ENCODE assay signal across 8 cellular contexts in genomic region chr1:64986903-64987871, GRCh38. TPM values are rescaled to one million over a fixed set of nuclear protein-coding genes. Genes with fewer than 3 reads are reported as not detected.
DNase-seq lines count a peak whose midpoint lies in the region; ATAC-seq, FAIRE-seq and TF ChIP-seq lines count a peak whose summit lies in the region.

No MANE protein-coding gene starts in this region.

- peak in 1 of 2 experiments; percentile 67 for DNase-seq in A549 (ENCODE audit: low read depth in 1 of 2, low spot score in 1 of 2)
- DNase-seq in choroid plexus epithelial cell (ENCODE audit: low read depth), result peak; percentile 52
- no peak for DNase-seq in hippocampal formation (lab: John Stamatoyannopoulos, UW)
- no peak for DNase-seq in glomerular visceral epithelial cell (ENCODE audit: extremely low spot score)
- no peak for DNase-seq in HUDEP-2 (lab: John Stamatoyannopoulos, UW; ENCODE audit: unreplicated experiment in 76 of 76)
- DNase-seq in activated naive CD4-positive, alpha-beta T cell (lab: John Stamatoyannopoulos, UW), result no peak

- POLR2A ChIA-PET in A549 (lab: Yijun Ruan, JAX), result no interaction called here

- TF ChIP-seq RAD21 in A549 (conservative IDR thresholded peaks at IDR 0.05 in 1 of 2, IDR thresholded peaks at IDR 0.05 in 1 of 2), result no peak

- peak overlapping the region; percentile 54 for H3K4me2 ChIP-seq in A549

- 73% methylated on average over 3 of the region's 3 CpGs for WGBS in A549 (ENCODE audit: missing lambda C conversion rate)

- no peaks in the 10 kb centered on the region for H3K9me3 ChIP-seq in A549

- TF ChIP-seq CTCF in A549 (IDR thresholded peaks at IDR 0.05), result no peak
- TF ChIP-seq CTCF in choroid plexus epithelial cell (conservative IDR thresholded peaks at IDR 0.05; ENCODE audit: low read depth, low read length), result no peak

- peak overlapping the region; percentile 58 to 74 for H3K27ac ChIP-seq in A549

- peaks cover 59% of the 10 kb centered on the region for H3K4me1 ChIP-seq in A549

- CTCF ChIA-PET in A549 (lab: Yijun Ruan, JAX), result no interaction called here

- TF ChIP-seq POLR2A in A549 (IDR thresholded peaks at IDR 0.05; ENCODE audit: low read length), result no peak

- no peak overlapping the region for H3K4me3 ChIP-seq in A549
- H3K4me3 ChIP-seq in choroid plexus epithelial cell (ENCODE audit: low read depth, low read length), result no peak overlapping the region

- ATAC-seq in A549 (peak; percentile 35 to 49; a peak in 5 of 6 replicates), GM19324 (IDR thresholded peaks at IDR 0.05; ENCODE audit: low FRiP score, unreplicated experiment) (peak; percentile 96), HG03103 (IDR thresholded peaks at IDR 0.05; ENCODE audit: low read depth, unreplicated experiment) (peak; percentile 96)

- TF ChIP-seq EP300 in A549 (IDR thresholded peaks at IDR 0.05), result peak in 1 of 2 experiments; percentile 28; a peak in 1 of 5 replicates

- FAIRE-seq in A549 (lab: Jason Lieb, UNC), result no peak

TF ChIP-seq in A549, 52 proteins besides CTCF, POLR2A, EP300 and RAD21:
- TF ChIP-seq ZNF302 (CRISPR knock-in tag; IDR thresholded peaks at IDR 0.05) (no peak), EHF (CRISPR knock-in tag; IDR thresholded peaks at IDR 0.05) (no peak), GATA3 (IDR thresholded peaks at IDR 0.05; ENCODE audit: borderline replicate concordance) (0 out of 2 replicates have a peak, but pooled peaks have one; percentile 11), MYC (IDR thresholded peaks at IDR 0.05; ENCODE audit: borderline replicate concordance, low read length) (no peak), FOXS1 (CRISPR knock-in tag; IDR thresholded peaks at IDR 0.05) (no peak), TFCP2L1 (CRISPR knock-in tag; IDR thresholded peaks at IDR 0.05) (no peak), CHD4 (IDR thresholded peaks at IDR 0.05; ENCODE audit: borderline replicate concordance) (no peak), PHF8 (IDR thresholded peaks at IDR 0.05; ENCODE audit: borderline replicate concordance, low read depth) (no peak), CHD2 (IDR thresholded peaks at IDR 0.05; ENCODE audit: low read length, partially characterized antibody) (no peak), ZFP36 (IDR thresholded peaks at IDR 0.05; ENCODE audit: borderline replicate concordance, partially characterized antibody) (no peak), HOXB13 (CRISPR knock-in tag; IDR thresholded peaks at IDR 0.05; ENCODE audit: low read depth) (no peak), HDAC2 (IDR thresholded peaks at IDR 0.05) (no peak), HEYL (CRISPR knock-in tag; IDR thresholded peaks at IDR 0.05) (no peak), SMC3 (IDR thresholded peaks at IDR 0.05) (no peak), JUN (IDR thresholded peaks at IDR 0.05) (0 out of 5 replicates have a peak, but pooled peaks of 1 of the 2 experiments have one; percentile 29), BHLHE40 (IDR thresholded peaks at IDR 0.05; ENCODE audit: low read depth, low read length) (no peak), E2F6 (IDR thresholded peaks at IDR 0.05; ENCODE audit: borderline replicate concordance, low read depth) (no peak), JUNB (IDR thresholded peaks at IDR 0.05) (0 out of 2 replicates have a peak, but pooled peaks have one; percentile 24), HOXB5 (CRISPR knock-in tag; IDR thresholded peaks at IDR 0.05) (no peak), CEBPB (IDR thresholded peaks at IDR 0.05) (peak; percentile 53 to 64; a peak in 2 of 4 replicates), EHMT2 (IDR thresholded peaks at IDR 0.05; ENCODE audit: low read depth) (no peak), RARB (CRISPR knock-in tag; IDR thresholded peaks at IDR 0.05) (no peak), NFE2L2 (conservative IDR thresholded peaks at IDR 0.05; ENCODE audit: low read length) (no peak), USF2 (IDR thresholded peaks at IDR 0.05) (no peak), RFX5 (IDR thresholded peaks at IDR 0.05) (no peak), RCOR1 (IDR thresholded peaks at IDR 0.05; ENCODE audit: low read depth, low read length) (no peak), MAX (IDR thresholded peaks at IDR 0.05) (no peak), FOSL2 (IDR thresholded peaks at IDR 0.05) (no peak), FOSL2 (CRISPR knock-in tag; IDR thresholded peaks at IDR 0.05) (peak; percentile 67)

RNA-seq across cellular contexts. Expression of gene JAK1, which starts 20.8 kb away (rescaled TPM):
- 156 and 159 TPM in 2 replicates for polyA plus RNA-seq in A549 (2011; rRNA removed)
- polyA plus RNA-seq in A549 (2012; cell fraction: cytosol; rRNA removed), result 70.5 and 85.3 TPM in 2 replicates
- 54.7 and 109 TPM in 2 replicates for polyA plus RNA-seq in A549 (2012; cell fraction: nucleus; rRNA removed)
- 110 to 123 TPM (median 114 TPM) in 3 replicates for polyA plus RNA-seq in A549 (2017; fragmentation: RNase III; extraction: RNeasy Plus Mini Kit Qiagen cat#74134 plus additional on column Dnase treatment)
- polyA minus RNA-seq in A549 (2011; rRNA and poly(A)+ RNA removed), result 197 and 200 TPM in 2 replicates

Comparison
In these comparisons a context has a peak if more than half of its experiments do, and no peak if none do; other contexts are left out.
1. ATAC-seq: peak in every context shown above with its lines; median percentile 96 in GM19324; 96 in HG03103; 42 in A549.